Comparison of ENCODE assay signal across 17 cellular contexts in the genomic region with DNA sequence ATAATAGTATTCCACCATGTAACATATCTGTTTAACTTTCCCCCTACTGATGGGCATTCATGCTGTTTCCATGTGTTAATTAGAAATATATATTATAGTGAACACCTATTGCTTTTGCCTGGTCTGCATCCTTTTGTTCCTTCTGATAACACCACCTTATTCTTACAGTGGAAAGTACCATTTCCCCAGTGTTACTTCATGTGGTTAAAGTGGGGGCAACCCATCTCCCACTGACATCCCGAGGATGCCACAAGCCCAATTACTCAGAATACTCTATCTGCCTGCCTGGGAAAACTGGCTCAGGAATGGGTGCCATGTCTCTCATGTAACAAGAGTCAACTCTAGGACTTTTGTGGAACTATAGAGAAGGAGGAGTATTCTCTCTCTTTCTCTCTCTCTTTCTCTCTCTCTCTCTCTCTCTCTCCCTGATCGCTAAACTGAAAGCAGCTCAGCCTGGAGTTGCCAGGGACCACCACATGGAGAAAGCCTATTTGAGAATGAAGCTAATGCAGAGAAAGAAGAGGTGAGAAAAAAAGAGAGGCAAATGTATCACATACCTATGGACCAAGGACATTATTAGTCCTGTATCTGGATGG.
DNase-seq lines count a peak whose midpoint lies in the region; ATAC-seq and TF ChIP-seq lines count a peak whose summit lies in the region.
"Had no signal": no experiment of that assay in that cellular context is flagged by ENCODE, and none has a peak within 500 bp of the region (broad histone marks: within the 10 kb centered on the region; RNA-seq: fewer than 3 reads in every experiment).

No MANE protein-coding gene starts in this region.

- no peaks in the 10 kb centered on the region for H3K36me3 ChIP-seq in right lobe of liver

- H3K4me3 ChIP-seq in right lobe of liver: no peak overlapping the region

- H3K27me3 ChIP-seq in right lobe of liver: no peaks in the 10 kb centered on the region

- no peaks in the 10 kb centered on the region for H3K27me3 Mint-ChIP-seq in activated CD8-positive, alpha-beta T cell treated with anti-CD3 and anti-CD28 coated beads for 36 hours
- no peaks in the 10 kb centered on the region for H3K27me3 Mint-ChIP-seq in activated naive CD8-positive, alpha-beta T cell treated with anti-CD3 and anti-CD28 coated beads, Interleukin-2, amount 50 U/mL, for 24 hours
- peaks cover 0 to 4% (median 3%) of the 10 kb centered on the region in 3 donors for H3K27me3 Mint-ChIP-seq in immature natural killer cell (ENCODE audit: low read depth in 3 of 3)
- no peaks in the 10 kb centered on the region for H3K27me3 Mint-ChIP-seq in stimulated activated naive CD8-positive, alpha-beta T cell treated with anti-CD3 and anti-CD28 coated beads, Interleukin-15, amount 100 ng/mL, for 72 hours

- H3K36me3 Mint-ChIP-seq in activated CD8-positive, alpha-beta T cell treated with anti-CD3 and anti-CD28 coated beads for 36 hours (ENCODE audit: low read depth): peaks cover 5% of the 10 kb centered on the region
- H3K36me3 Mint-ChIP-seq in activated naive CD8-positive, alpha-beta T cell treated with anti-CD3 and anti-CD28 coated beads, Interleukin-2, amount 50 U/mL, for 24 hours (ENCODE audit: low read depth): peaks cover 16% of the 10 kb centered on the region
- H3K36me3 Mint-ChIP-seq in immature natural killer cell: peaks cover 0 to 9% (median 0%) of the 10 kb centered on the region in 3 donors

- no peaks in the 10 kb centered on the region for H3K9me3 ChIP-seq in right lobe of liver

- H3K9me3 Mint-ChIP-seq in activated CD8-positive, alpha-beta T cell treated with anti-CD3 and anti-CD28 coated beads for 36 hours: no peaks in the 10 kb centered on the region
- no peaks in the 10 kb centered on the region for H3K9me3 Mint-ChIP-seq in activated naive CD8-positive, alpha-beta T cell treated with anti-CD3 and anti-CD28 coated beads, Interleukin-2, amount 50 U/mL, for 24 hours
- H3K9me3 Mint-ChIP-seq in immature natural killer cell: no peaks in the 10 kb centered on the region
- no peaks in the 10 kb centered on the region for H3K9me3 Mint-ChIP-seq in stimulated activated naive CD8-positive, alpha-beta T cell treated with anti-CD3 and anti-CD28 coated beads, Interleukin-15, amount 100 ng/mL, for 72 hours

- POLR2A ChIA-PET in activated CD8-positive, alpha-beta T cell treated with anti-CD3 and anti-CD28 coated beads for 36 hours (lab: Charles Lee): interaction anchor here (0.6 kb wide), 1 partner anchor 384 kb away, joined by 3 read pairs; no protein-coding TSS in a partner anchor

- intact Hi-C loops in activated CD8-positive, alpha-beta T cell treated with anti-CD3 and anti-CD28 coated beads for 36 hours (cut with micrococcal nuclease): no loop called here
- intact Hi-C loops in right lobe of liver (cut with DNase I): no loop called here

- DNase-seq in activated CD8-positive, alpha-beta T cell treated with anti-CD3 and anti-CD28 coated beads for 36 hours: no peak
- DNase-seq in activated naive CD8-positive, alpha-beta T cell treated with anti-CD3 and anti-CD28 coated beads, Interleukin-2, amount 50 U/mL, for 24 hours: no peak
- DNase-seq in immature natural killer cell (peak in 2 of 3 donors; percentile 5 to 17), right lobe of liver (no peak)
- no peak for DNase-seq in stimulated activated naive CD8-positive, alpha-beta T cell treated with anti-CD3 and anti-CD28 coated beads, Interleukin-15, amount 100 ng/mL, for 72 hours
- DNase-seq: AML-193, DMS79 treated with DMSO at 0.1 percent for 48 hours, H9, IMR-90, NCI-H1105, NCI-H2081, NCI-H748 treated with DMSO at 0.1 percent for 48 hours had no signal

- H3K4me3 Mint-ChIP-seq in activated CD8-positive, alpha-beta T cell treated with anti-CD3 and anti-CD28 coated beads for 36 hours: no peak overlapping the region
- H3K4me3 Mint-ChIP-seq in activated naive CD8-positive, alpha-beta T cell treated with anti-CD3 and anti-CD28 coated beads, Interleukin-2, amount 50 U/mL, for 24 hours: peak overlapping the region; percentile 7
- no peak overlapping the region for H3K4me3 Mint-ChIP-seq in immature natural killer cell
- H3K4me3 Mint-ChIP-seq in stimulated activated naive CD8-positive, alpha-beta T cell treated with anti-CD3 and anti-CD28 coated beads, Interleukin-15, amount 100 ng/mL, for 72 hours: peak overlapping the region; percentile 21 to 35
- H3K4me3 Mint-ChIP-seq: H9 had no signal

- no peak for TF ChIP-seq POLR2A in right lobe of liver (IDR thresholded peaks at IDR 0.05)

- CTCF ChIA-PET in activated CD8-positive, alpha-beta T cell treated with anti-CD3 and anti-CD28 coated beads for 36 hours (lab: Charles Lee): no interaction called here

- H3K27ac ChIP-seq in right lobe of liver: no peak overlapping the region
- H3K27ac ChIP-seq: C4-2B, HL-60 had no signal

- 90% methylated on average over 2 of the region's 2 CpGs for WGBS in right lobe of liver (ENCODE audit: insufficient coverage, low coverage, low lambda C conversion rate, missing lambda C conversion rate)

- peaks cover 17% of the 10 kb centered on the region for H3K4me1 Mint-ChIP-seq in activated CD8-positive, alpha-beta T cell treated with anti-CD3 and anti-CD28 coated beads for 36 hours (ENCODE audit: low read depth)
- H3K4me1 Mint-ChIP-seq in activated naive CD8-positive, alpha-beta T cell treated with anti-CD3 and anti-CD28 coated beads, Interleukin-2, amount 50 U/mL, for 24 hours: peaks cover 22% of the 10 kb centered on the region
- H3K4me1 Mint-ChIP-seq in immature natural killer cell: peaks cover 6 to 17% of the 10 kb centered on the region in 2 donors
- H3K4me1 Mint-ChIP-seq in stimulated activated naive CD8-positive, alpha-beta T cell treated with anti-CD3 and anti-CD28 coated beads, Interleukin-15, amount 100 ng/mL, for 72 hours: peaks cover 17% of the 10 kb centered on the region
- H3K4me1 Mint-ChIP-seq: H9 had no signal

- peak; percentile 37 for ATAC-seq in activated CD8-positive, alpha-beta T cell treated with anti-CD3 and anti-CD28 coated beads for 36 hours
- ATAC-seq in activated naive CD8-positive, alpha-beta T cell treated with anti-CD3 and anti-CD28 coated beads, Interleukin-2, amount 50 U/mL, for 24 hours: peak; percentile 77
- ATAC-seq in stimulated activated naive CD8-positive, alpha-beta T cell treated with anti-CD3 and anti-CD28 coated beads, Interleukin-15, amount 100 ng/mL, for 72 hours: peak; percentile 45
- ATAC-seq in right lobe of liver (no peak), GM19023 (IDR thresholded peaks at IDR 0.05; ENCODE audit: unreplicated experiment) (no peak), GM18909 (IDR thresholded peaks at IDR 0.05; ENCODE audit: poor library complexity, unreplicated experiment) (no peak)
- ATAC-seq: Right ventricle myocardium inferior had no signal

- H3K27ac Mint-ChIP-seq in activated CD8-positive, alpha-beta T cell treated with anti-CD3 and anti-CD28 coated beads for 36 hours: no peak overlapping the region
- H3K27ac Mint-ChIP-seq in activated naive CD8-positive, alpha-beta T cell treated with anti-CD3 and anti-CD28 coated beads, Interleukin-2, amount 50 U/mL, for 24 hours: peak overlapping the region; percentile 59
- H3K27ac Mint-ChIP-seq in immature natural killer cell: peak overlapping the region in 2 of 6 donors; percentile 1 to 53
- H3K27ac Mint-ChIP-seq in stimulated activated naive CD8-positive, alpha-beta T cell treated with anti-CD3 and anti-CD28 coated beads, Interleukin-15, amount 100 ng/mL, for 72 hours: peak overlapping the region in 1 of 2 donors; percentile 76

- no peak for TF ChIP-seq CTCF in activated CD8-positive, alpha-beta T cell treated with anti-CD3 and anti-CD28 coated beads for 36 hours (IDR thresholded peaks at IDR 0.05)
- TF ChIP-seq CTCF in right lobe of liver (IDR thresholded peaks at IDR 0.05): no peak

- H3K4me1 ChIP-seq in right lobe of liver: peaks cover 0 to 4% (median 0%) of the 10 kb centered on the region in 4 donors

Comparison
In these comparisons a context has a peak if more than half of its experiments do, and no peak if none do; other contexts are left out.
1. ATAC-seq: peak in activated CD8-positive, alpha-beta T cell treated with anti-CD3 and anti-CD28 coated beads for 36 hours (single experiment), activated naive CD8-positive, alpha-beta T cell treated with anti-CD3 and anti-CD28 coated beads, Interleukin-2, amount 50 U/mL, for 24 hours (single experiment) and stimulated activated naive CD8-positive, alpha-beta T cell treated with anti-CD3 and anti-CD28 coated beads, Interleukin-15, amount 100 ng/mL, for 72 hours (single experiment); none in right lobe of liver (0 of 4), GM19023 (single experiment) and GM18909 (single experiment).
2. DNase-seq: peak in immature natural killer cell (2 of 3); none in activated CD8-positive, alpha-beta T cell treated with anti-CD3 and anti-CD28 coated beads for 36 hours (single experiment), activated naive CD8-positive, alpha-beta T cell treated with anti-CD3 and anti-CD28 coated beads, Interleukin-2, amount 50 U/mL, for 24 hours (single experiment), stimulated activated naive CD8-positive, alpha-beta T cell treated with anti-CD3 and anti-CD28 coated beads, Interleukin-15, amount 100 ng/mL, for 72 hours (0 of 2) and right lobe of liver (0 of 3).
3. H3K4me3 Mint-ChIP-seq: peak in activated naive CD8-positive, alpha-beta T cell treated with anti-CD3 and anti-CD28 coated beads, Interleukin-2, amount 50 U/mL, for 24 hours (single experiment) and stimulated activated naive CD8-positive, alpha-beta T cell treated with anti-CD3 and anti-CD28 coated beads, Interleukin-15, amount 100 ng/mL, for 72 hours (2 of 2); none in activated CD8-positive, alpha-beta T cell treated with anti-CD3 and anti-CD28 coated beads for 36 hours (single experiment) and immature natural killer cell (0 of 5).